22 cellular contexts compared by ENCODE assay signal in the genomic region with DNA sequence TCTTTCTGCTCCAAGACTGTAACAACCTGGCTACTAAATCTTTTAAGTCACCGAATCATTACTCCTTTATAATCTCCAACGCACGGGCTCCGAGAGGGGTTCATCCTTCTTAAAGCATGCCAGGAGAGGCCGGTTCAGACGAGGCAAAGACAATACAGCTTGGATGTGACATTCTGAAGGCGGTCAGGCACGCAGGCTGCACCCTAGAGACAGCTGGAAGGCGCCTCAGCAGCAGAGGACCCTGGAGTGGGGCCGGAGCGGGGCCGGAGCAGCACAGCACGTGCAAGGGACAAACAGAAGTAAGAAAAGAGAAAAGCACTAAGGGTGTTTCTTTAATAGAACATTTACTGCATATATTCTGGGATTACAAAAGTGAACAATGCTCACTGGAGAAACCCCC.
DNase-seq lines count a peak whose midpoint lies in the region; ATAC-seq and TF ChIP-seq lines count a peak whose summit lies in the region.
"Had no signal": no experiment of that assay in that cellular context is flagged by ENCODE, and none has a peak within 500 bp of the region (broad histone marks: within the 10 kb centered on the region; RNA-seq: fewer than 3 reads in every experiment).

No MANE protein-coding gene starts in this region.

- no peak overlapping the region for H3K4me3 Mint-ChIP-seq in activated CD8-positive, alpha-beta memory T cell treated with anti-CD3 and anti-CD28 coated beads, Interleukin-2, amount 10 ng/mL, durations not matched to agents 7 days and 5 days
- no peak overlapping the region for H3K4me3 Mint-ChIP-seq in progenitor cell of endocrine pancreas (ENCODE audit: low read depth)
- H3K4me3 Mint-ChIP-seq: H9 had no signal

- ATAC-seq in activated CD8-positive, alpha-beta memory T cell treated with anti-CD3 and anti-CD28 coated beads, Interleukin-2, amount 10 ng/mL, durations not matched to agents 7 days and 5 days = no peak
- ATAC-seq in GM19328 (IDR thresholded peaks at IDR 0.05; ENCODE audit: unreplicated experiment) (no peak), GM21515 (IDR thresholded peaks at IDR 0.05; ENCODE audit: unreplicated experiment) (no peak)
- ATAC-seq: K562 had no signal

- H3K4me1 Mint-ChIP-seq in activated CD8-positive, alpha-beta memory T cell treated with anti-CD3 and anti-CD28 coated beads, Interleukin-2, amount 10 ng/mL, durations not matched to agents 7 days and 5 days = no peaks in the 10 kb centered on the region
- H3K4me1 Mint-ChIP-seq in progenitor cell of endocrine pancreas (ENCODE audit: low read depth) = peaks cover 23% of the 10 kb centered on the region

- H3K36me3 Mint-ChIP-seq in activated CD8-positive, alpha-beta memory T cell treated with anti-CD3 and anti-CD28 coated beads, Interleukin-2, amount 10 ng/mL, durations not matched to agents 7 days and 5 days = no peaks in the 10 kb centered on the region
- peaks cover 4% of the 10 kb centered on the region for H3K36me3 Mint-ChIP-seq in progenitor cell of endocrine pancreas (ENCODE audit: insufficient read depth)

- H3K27ac Mint-ChIP-seq in activated CD8-positive, alpha-beta memory T cell treated with anti-CD3 and anti-CD28 coated beads, Interleukin-2, amount 10 ng/mL, durations not matched to agents 7 days and 5 days = no peak overlapping the region
- peak overlapping the region; percentile 22 for H3K27ac Mint-ChIP-seq in progenitor cell of endocrine pancreas

- CTCF ChIA-PET in activated CD8-positive, alpha-beta memory T cell treated with anti-CD3 and anti-CD28 coated beads, Interleukin-2, amount 10 ng/mL, durations not matched to agents 7 days and 5 days (lab: Charles Lee) = no interaction called here

- peaks cover 7% of the 10 kb centered on the region for H3K9me3 Mint-ChIP-seq in activated CD8-positive, alpha-beta memory T cell treated with anti-CD3 and anti-CD28 coated beads, Interleukin-2, amount 10 ng/mL, durations not matched to agents 7 days and 5 days (ENCODE audit: low read depth)
- peaks cover 18% of the 10 kb centered on the region for H3K9me3 Mint-ChIP-seq in progenitor cell of endocrine pancreas (ENCODE audit: low read depth)

- TF ChIP-seq CTCF in progenitor cell of endocrine pancreas (IDR thresholded peaks at IDR 0.05; ENCODE audit: unreplicated experiment) = no peak

- peak; percentile 30 for DNase-seq in activated CD8-positive, alpha-beta memory T cell treated with anti-CD3 and anti-CD28 coated beads, Interleukin-2, amount 50 U/mL, for 48 hours
- no peak for DNase-seq in activated CD8-positive, alpha-beta memory T cell treated with anti-CD3 and anti-CD28 coated beads, Interleukin-2, amount 10 ng/mL, durations not matched to agents 7 days and 5 days
- DNase-seq in islet precursor cell = peak; percentile 24
- no peak for DNase-seq in progenitor cell of endocrine pancreas (ENCODE audit: low spot score, unreplicated experiment)
- DNase-seq in ureter (ENCODE audit: low spot score) = peak; percentile 13
- no peak for DNase-seq in stimulated activated CD4-positive, alpha-beta T cell treated with anti-CD3 and anti-CD28 coated beads, Interleukin-2, amount 100 ng/mL, for 24 hours
- DNase-seq: ACHN, Calu3, DND-41, GM23248, H9, Kasumi-1, NCI-H1105, NCI-H146, NCI-H1930, NCI-H2107, NCI-H748 treated with DMSO at 0.1 percent for 48 hours, PC-9, Right ventricle myocardium superior had no signal

- H3K27me3 Mint-ChIP-seq in activated CD8-positive, alpha-beta memory T cell treated with anti-CD3 and anti-CD28 coated beads, Interleukin-2, amount 10 ng/mL, durations not matched to agents 7 days and 5 days = no peaks in the 10 kb centered on the region
- H3K27me3 Mint-ChIP-seq in progenitor cell of endocrine pancreas = peaks cover 3% of the 10 kb centered on the region

Comparison
In these comparisons a context has a peak if more than half of its experiments do, and no peak if none do; other contexts are left out.
1. DNase-seq: peak in activated CD8-positive, alpha-beta memory T cell treated with anti-CD3 and anti-CD28 coated beads, Interleukin-2, amount 50 U/mL, for 48 hours (single experiment), islet precursor cell (single experiment) and ureter (single experiment); none in activated CD8-positive, alpha-beta memory T cell treated with anti-CD3 and anti-CD28 coated beads, Interleukin-2, amount 10 ng/mL, durations not matched to agents 7 days and 5 days (single experiment), progenitor cell of endocrine pancreas (single experiment) and stimulated activated CD4-positive, alpha-beta T cell treated with anti-CD3 and anti-CD28 coated beads, Interleukin-2, amount 100 ng/mL, for 24 hours (0 of 2).